19 cellular contexts compared by ENCODE assay signal in genomic region chr20:41038878-41039404, GRCh38. TPM values are rescaled to one million over a fixed set of nuclear protein-coding genes. Genes with fewer than 3 reads are reported as not detected.
DNase-seq lines count a peak whose midpoint lies in the region; ATAC-seq, FAIRE-seq and TF ChIP-seq lines count a peak whose summit lies in the region.
"Had no signal": no experiment of that assay in that cellular context is flagged by ENCODE, and none has a peak within 500 bp of the region (broad histone marks: within the 10 kb centered on the region; RNA-seq: fewer than 3 reads in every experiment).

No MANE protein-coding gene starts in this region.

- TF ChIP-seq RAD21 in A549 (conservative IDR thresholded peaks at IDR 0.05 in 1 of 2, IDR thresholded peaks at IDR 0.05 in 1 of 2), result no peak

- H2BK15ac ChIP-seq in mesenchymal stem cell (ENCODE audit: low read depth, poor library complexity, severe bottlenecking), result no peak overlapping the region

- no peaks in the 10 kb centered on the region for H3K79me1 ChIP-seq in mesenchymal stem cell (replicated peaks; ENCODE audit: low read length, poor library complexity, severe bottlenecking)

- H3K4me2 ChIP-seq in A549 (peak overlapping the region; percentile 22; the same call in 2 of the 3 replicates), Loucy (ENCODE audit: low read depth, low read length, poor library complexity, severe bottlenecking) (peak overlapping the region; percentile 1), mesenchymal stem cell (ENCODE audit: low read length, poor library complexity, severe bottlenecking) (no peak overlapping the region)

- H3K27ac ChIP-seq in A549 (peak overlapping the region in 1 of 2 experiments; percentile 27; a peak in 2 of 6 replicates), upper lobe of left lung (peak overlapping the region in 1 of 4 donors; percentile 19), suprapubic skin (no peak overlapping the region), mesenchymal stem cell (ENCODE audit: low read length, poor library complexity, severe bottlenecking) (no peak overlapping the region)

- H3K27me3 ChIP-seq in Loucy (ENCODE audit: insufficient read depth, low read length, poor library complexity, severe bottlenecking) (no peaks in the 10 kb centered on the region), upper lobe of left lung (no peaks in the 10 kb centered on the region), suprapubic skin (no peaks in the 10 kb centered on the region), mesenchymal stem cell (ENCODE audit: control insufficient read depth in 1 of 2, insufficient read depth in 1 of 2, low read length in 2 of 2) (no peaks in the 10 kb centered on the region)
- H3K27me3 ChIP-seq: left lung had no signal

- H2AK5ac ChIP-seq in mesenchymal stem cell (ENCODE audit: low read length, severe bottlenecking), result no peak overlapping the region

- H2AFZ ChIP-seq in Loucy (ENCODE audit: low read length) (no peak overlapping the region), mesenchymal stem cell (ENCODE audit: low read depth, low read length) (no peak overlapping the region)

- no peak overlapping the region for H3K18ac ChIP-seq in mesenchymal stem cell (ENCODE audit: low read depth in 1 of 2, low read length in 2 of 2)

- H3K9ac ChIP-seq in Loucy (ENCODE audit: low read depth, low read length, poor library complexity, severe bottlenecking) (no peak overlapping the region), mesenchymal stem cell (ENCODE audit: low read length) (no peak overlapping the region)

- TF ChIP-seq CTCF in A549 (IDR thresholded peaks at IDR 0.05) (no peak), Loucy (conservative IDR thresholded peaks at IDR 0.05; ENCODE audit: low read length) (no peak), upper lobe of left lung (IDR thresholded peaks at IDR 0.05) (no peak), suprapubic skin (IDR thresholded peaks at IDR 0.05) (no peak)

- no peak for TF ChIP-seq POLR2A in A549 (IDR thresholded peaks at IDR 0.05; ENCODE audit: low read length)
- TF ChIP-seq POLR2A in GM12891 (IDR thresholded peaks at IDR 0.05; ENCODE audit: low read depth, low read length), result no peak
- no peak for TF ChIP-seq POLR2A in upper lobe of left lung (IDR thresholded peaks at IDR 0.05)
- no peak for TF ChIP-seq POLR2A in suprapubic skin (IDR thresholded peaks at IDR 0.05)

- H3K9me3 ChIP-seq in A549 (no peaks in the 10 kb centered on the region), Loucy (ENCODE audit: insufficient read depth, low read depth, low read length) (no peaks in the 10 kb centered on the region), upper lobe of left lung (no peaks in the 10 kb centered on the region), suprapubic skin (no peaks in the 10 kb centered on the region), mesenchymal stem cell (ENCODE audit: control insufficient read depth, low read length) (no peaks in the 10 kb centered on the region)
- H3K9me3 ChIP-seq: left lung had no signal

- peaks cover 96% of the 10 kb centered on the region for H4K20me1 ChIP-seq in Loucy (ENCODE audit: insufficient read depth, low read length, poor library complexity, severe bottlenecking)

- DNase-seq in A549 (ENCODE audit: low read depth in 1 of 2, low spot score in 1 of 2), result peak in 1 of 2 experiments; percentile 17
- no peak for DNase-seq in GM12891 (ENCODE audit: insufficient read length, low spot score)
- peak; percentile 70 for DNase-seq in kidney tubule cell (ENCODE audit: low spot score)
- no peak for DNase-seq in upper lobe of left lung
- no peak for DNase-seq in suprapubic skin (ENCODE audit: low spot score in 2 of 2)
- DNase-seq in mesenchymal stem cell, result no peak
- DNase-seq: AML-193, anterior cingulate cortex, DMS153, endodermal cell, IMR-90, left lung, MV-4-11, NCI-H2029 treated with DMSO at 0.1 percent for 48 hours, NCI-H526 treated with DMSO at 0.1 percent for 48 hours had no signal

- CTCF ChIA-PET in A549 (lab: Yijun Ruan, JAX), result interaction anchor here (1.8 to 2.4 kb wide), 2 partner anchors 48 to 56 kb away, joined by 4 to 9 read pairs; no protein-coding TSS in a partner anchor

- no peak overlapping the region for H4K91ac ChIP-seq in mesenchymal stem cell (ENCODE audit: low read length)

- H3K23ac ChIP-seq in mesenchymal stem cell (ENCODE audit: low read length in 2 of 2), result no peak overlapping the region

- POLR2A ChIA-PET in A549 (lab: Yijun Ruan, JAX), result no interaction called here

- no peak overlapping the region for H3K4ac ChIP-seq in mesenchymal stem cell (ENCODE audit: low read depth in 1 of 2, low read length in 2 of 2)

- no peak for TF ChIP-seq EP300 in A549 (IDR thresholded peaks at IDR 0.05)
- no peak for TF ChIP-seq EP300 in upper lobe of left lung (IDR thresholded peaks at IDR 0.05)
- no peak for TF ChIP-seq EP300 in suprapubic skin (IDR thresholded peaks at IDR 0.05)

- 0 out of 2 replicates have a peak, but pooled peaks cover 3% of the 10 kb centered on the region for H3K36me3 ChIP-seq in Loucy (ENCODE audit: insufficient read depth, low read length)
- no peaks in the 10 kb centered on the region for H3K36me3 ChIP-seq in upper lobe of left lung
- no peaks in the 10 kb centered on the region for H3K36me3 ChIP-seq in suprapubic skin
- H3K36me3 ChIP-seq in mesenchymal stem cell (ENCODE audit: control insufficient read depth in 1 of 2, insufficient read depth in 2 of 2, low read depth in 1 of 2, low read length in 2 of 2), result peaks cover 0 to 7% of the 10 kb centered on the region in 2 experiments

- ATAC-seq in A549 (peak in 1 of 2 experiments; percentile 31; a peak in 1 of 6 replicates), upper lobe of left lung (ENCODE audit: low FRiP score in 2 of 2) (no peak), HG03457 (IDR thresholded peaks at IDR 0.05; ENCODE audit: unreplicated experiment) (no peak)
- ATAC-seq: left lung, Panc1 had no signal

- WGBS in A549 (ENCODE audit: missing lambda C conversion rate), result 61% methylated on average over 7 of the region's 7 CpGs
- 60 to 61% methylated on average over 7 of the region's 7 CpGs for WGBS in upper lobe of left lung, 2 donors
- WGBS in suprapubic skin, result 78% methylated on average over 7 of the region's 7 CpGs
- whole genome bisulfite sequencing in mesenchymal stem cell, result 100% methylated on average over 3 of the region's 7 CpGs

- FAIRE-seq in A549 (lab: Jason Lieb, UNC) (no peak), GM12891 (lab: Jason Lieb, UNC) (no peak)
- FAIRE-seq: H1 had no signal

- H3K4me1 ChIP-seq in A549 (peaks cover 22% of the 10 kb centered on the region; the same call in 2 of the 3 replicates), Loucy (ENCODE audit: insufficient read depth, low read length, poor library complexity, severe bottlenecking) (peaks cover 62% of the 10 kb centered on the region), upper lobe of left lung (peaks cover 26 to 67% (median 39%) of the 10 kb centered on the region in 4 donors), suprapubic skin (peaks cover 16% of the 10 kb centered on the region), mesenchymal stem cell (ENCODE audit: control insufficient read depth, insufficient read depth, low read depth, low read length) (peaks cover 4% of the 10 kb centered on the region)

- H3K14ac ChIP-seq in mesenchymal stem cell (ENCODE audit: low read length in 2 of 2), result no peak overlapping the region

- no peak overlapping the region for H2BK12ac ChIP-seq in mesenchymal stem cell (ENCODE audit: low read length in 2 of 2)

- H3K9me2 ChIP-seq in Loucy (replicated peaks; ENCODE audit: low read depth, low read length), result no peaks in the 10 kb centered on the region

- no peak overlapping the region for H2BK5ac ChIP-seq in mesenchymal stem cell (ENCODE audit: low read depth, low read length, poor library complexity, severe bottlenecking)

- no peak overlapping the region for H4K8ac ChIP-seq in mesenchymal stem cell (ENCODE audit: low read length)

- H3F3A ChIP-seq in Loucy (ENCODE audit: low read depth), result no peaks in the 10 kb centered on the region

- H2BK120ac ChIP-seq in mesenchymal stem cell (ENCODE audit: low read depth, low read length), result no peak overlapping the region

- peaks cover 96% of the 10 kb centered on the region for H3K79me2 ChIP-seq in Loucy (ENCODE audit: insufficient read depth, low read length)

- H3K4me3 ChIP-seq in A549, result no peak overlapping the region
- H3K4me3 ChIP-seq in Loucy (ENCODE audit: low read length, poor library complexity, severe bottlenecking), result no peak overlapping the region
- H3K4me3 ChIP-seq in upper lobe of left lung, result no peak overlapping the region
- no peak overlapping the region for H3K4me3 ChIP-seq in suprapubic skin
- H3K4me3 ChIP-seq in mesenchymal stem cell (ENCODE audit: insufficient read depth in 1 of 2, low read depth in 1 of 2, low read length in 2 of 2), result no peak overlapping the region
- H3K4me3 ChIP-seq: left lung had no signal

TF ChIP-seq in A549, 52 proteins besides CTCF, POLR2A, EP300 and RAD21 (continues in another document):
- TF ChIP-seq HEYL (CRISPR knock-in tag; IDR thresholded peaks at IDR 0.05) (no peak), CEBPB (IDR thresholded peaks at IDR 0.05) (no peak), ESRRA (IDR thresholded peaks at IDR 0.05; ENCODE audit: borderline replicate concordance, low read length) (no peak)

TF ChIP-seq in GM12891, 5 proteins besides CTCF, POLR2A, EP300 and RAD21:
- TF ChIP-seq POLR2AphosphoS5 (IDR thresholded peaks at IDR 0.05; ENCODE audit: low read depth, low read length) (no peak), PAX5 (IDR thresholded peaks at IDR 0.05; ENCODE audit: insufficient read depth, low read length, severe bottlenecking) (no peak), SPI1 (IDR thresholded peaks at IDR 0.05; ENCODE audit: low read depth, low read length) (peak; percentile 53), TAF1 (IDR thresholded peaks at IDR 0.05; ENCODE audit: low read depth, low read length) (no peak), POU2F2 (IDR thresholded peaks at IDR 0.05; ENCODE audit: low read depth, low read length) (no peak)

RNA-seq across cellular contexts. Expression of gene TOP1, which starts 10.3 kb away (rescaled TPM):
- 20.8 and 28.3 TPM in 2 replicates for polyA plus RNA-seq in A549 (2011; rRNA removed)
- 6.5 and 6.9 TPM in 2 replicates for polyA plus RNA-seq in A549 (2012; cell fraction: cytosol; rRNA removed)
- 7.5 and 10.8 TPM in 2 replicates for polyA plus RNA-seq in A549 (2012; cell fraction: nucleus; rRNA removed)
- 68.0 to 73.7 TPM (median 70.6 TPM) in 3 replicates for polyA plus RNA-seq in A549 (2017; fragmentation: RNase III; extraction: RNeasy Plus Mini Kit Qiagen cat#74134 plus additional on column Dnase treatment)
- polyA minus RNA-seq in A549 (2011; rRNA and poly(A)+ RNA removed), result 13.2 and 15.6 TPM in 2 replicates
- 67.2 TPM for polyA plus RNA-seq in GM12891 (2012; ENCODE audit: low read depth, missing spikeins)
- 10 to 100 TPM; 39.8 to 94.2 (median 49.0) TPM for total RNA-seq in upper lobe of left lung
- 10 to 100 TPM; 25.8 to 32.6 (median 32.0) TPM for total RNA-seq in suprapubic skin
- 68.4 TPM for polyA plus RNA-seq in mesenchymal stem cell (2013, experiment 1 of 2)
- polyA plus RNA-seq in mesenchymal stem cell (2013, experiment 2 of 2), result 65.1 TPM
